ENCODE assay signal across 17 cellular contexts in genomic region chr10:89853796-89854195, GRCh38.
DNase-seq lines count a peak whose midpoint lies in the region; ATAC-seq and TF ChIP-seq lines count a peak whose summit lies in the region.
"Had no signal": no experiment of that assay in that cellular context is flagged by ENCODE, and none has a peak within 500 bp of the region (broad histone marks: within the 10 kb centered on the region; RNA-seq: fewer than 3 reads in every experiment).

No MANE protein-coding gene starts in this region.

- ATAC-seq in SK-N-SH treated with all-trans-retinoic acid at 6 μM for 48 hours = peak; percentile 77
- peak; percentile 10 for ATAC-seq in foreskin keratinocyte
- no peak for ATAC-seq in GM18907 (IDR thresholded peaks at IDR 0.05; ENCODE audit: unreplicated experiment)
- ATAC-seq: CD8-positive, alpha-beta T cell; left cardiac atrium had no signal

- peak; percentile 47 for DNase-seq in HuH-7 (ENCODE audit: low spot score)
- DNase-seq in foreskin keratinocyte = no peak
- peak; percentile 31 for DNase-seq in progenitor cell of endocrine pancreas (ENCODE audit: low spot score, unreplicated experiment)
- DNase-seq in NCI-H1417 treated with DMSO at 0.1 percent for 48 hours (lab: John Stamatoyannopoulos, UW) = no peak
- DNase-seq in effector CD4-positive, alpha-beta T cell = no peak
- DNase-seq: activated gamma-delta T cell; aorta; CD8-positive, alpha-beta T cell; effector memory CD4-positive, alpha-beta T cell; EL; left cardiac atrium; NCI-H2107; stimulated activated CD4-positive, alpha-beta T cell treated with anti-CD3 and anti-CD28 coated beads, Interleukin-2, amount 100 ng/mL, for 24 hours; transverse colon had no signal

- no peak overlapping the region for H3K4me3 Mint-ChIP-seq in progenitor cell of endocrine pancreas (ENCODE audit: low read depth)
- H3K4me3 Mint-ChIP-seq: CD8-positive, alpha-beta T cell had no signal

- peak; percentile 8 for TF ChIP-seq CTCF in foreskin keratinocyte (conservative IDR thresholded peaks at IDR 0.05)
- TF ChIP-seq CTCF in progenitor cell of endocrine pancreas (IDR thresholded peaks at IDR 0.05; ENCODE audit: unreplicated experiment) = peak; percentile 61

- no peaks in the 10 kb centered on the region for H3K36me3 Mint-ChIP-seq in progenitor cell of endocrine pancreas (ENCODE audit: insufficient read depth)
- H3K36me3 Mint-ChIP-seq: CD8-positive, alpha-beta T cell had no signal

- H3K27me3 Mint-ChIP-seq in progenitor cell of endocrine pancreas = no peaks in the 10 kb centered on the region

- H3K27ac Mint-ChIP-seq in progenitor cell of endocrine pancreas = no peak overlapping the region
- H3K27ac Mint-ChIP-seq: CD8-positive, alpha-beta T cell had no signal

- no peaks in the 10 kb centered on the region for H3K4me1 Mint-ChIP-seq in progenitor cell of endocrine pancreas (ENCODE audit: low read depth)

- no peaks in the 10 kb centered on the region for H3K4me1 ChIP-seq in foreskin keratinocyte
- H3K4me1 ChIP-seq: transverse colon had no signal

- H3K9me3 Mint-ChIP-seq in progenitor cell of endocrine pancreas (ENCODE audit: low read depth) = no peaks in the 10 kb centered on the region
- H3K9me3 Mint-ChIP-seq: CD8-positive, alpha-beta T cell had no signal

- no peak overlapping the region for H3K27ac ChIP-seq in foreskin keratinocyte
- H3K27ac ChIP-seq: SK-N-MC, transverse colon had no signal

- H3K27me3 ChIP-seq in foreskin keratinocyte = no peaks in the 10 kb centered on the region
- H3K27me3 ChIP-seq: transverse colon had no signal

TF ChIP-seq in SK-N-SH treated with all-trans-retinoic acid at 6 μM for 48 hours, 23 proteins besides CTCF, POLR2A, EP300 and RAD21:
- TF ChIP-seq GLIS3 (CRISPR knock-in tag; IDR thresholded peaks at IDR 0.05) = no peak
- TF ChIP-seq ISL1 (CRISPR knock-in tag; IDR thresholded peaks at IDR 0.05) = no peak
- no peak for TF ChIP-seq BACH2 (CRISPR knock-in tag; IDR thresholded peaks at IDR 0.05; ENCODE audit: borderline replicate concordance)
- no peak for TF ChIP-seq ZNF70 (CRISPR knock-in tag; IDR thresholded peaks at IDR 0.05)
- no peak for TF ChIP-seq ZFP30 (CRISPR knock-in tag; IDR thresholded peaks at IDR 0.05)
- no peak for TF ChIP-seq ZNF8 (CRISPR knock-in tag; IDR thresholded peaks at IDR 0.05)
- TF ChIP-seq PATZ1 (CRISPR knock-in tag; IDR thresholded peaks at IDR 0.05; ENCODE audit: borderline replicate concordance) = no peak
- TF ChIP-seq ARNTL (CRISPR knock-in tag; IDR thresholded peaks at IDR 0.05; ENCODE audit: borderline replicate concordance, low read depth) = no peak
- no peak for TF ChIP-seq ZFP3 (CRISPR knock-in tag; IDR thresholded peaks at IDR 0.05)
- no peak for TF ChIP-seq CREB5 (CRISPR knock-in tag; IDR thresholded peaks at IDR 0.05; ENCODE audit: low read depth)
- no peak for TF ChIP-seq SNAI2 (CRISPR knock-in tag; IDR thresholded peaks at IDR 0.05)
- no peak for TF ChIP-seq OSR1 (CRISPR knock-in tag; IDR thresholded peaks at IDR 0.05)
- no peak for TF ChIP-seq ZC3H10 (CRISPR knock-in tag; IDR thresholded peaks at IDR 0.05)

Comparison
In these comparisons a context has a peak if more than half of its experiments do, and no peak if none do; other contexts are left out.
1. DNase-seq: peak in HuH-7 (single experiment) and progenitor cell of endocrine pancreas (single experiment); none in foreskin keratinocyte (0 of 2), NCI-H1417 treated with DMSO at 0.1 percent for 48 hours (single experiment) and effector CD4-positive, alpha-beta T cell (single experiment).